ENCODE assay signal across 31 cellular contexts in the genomic region with DNA sequence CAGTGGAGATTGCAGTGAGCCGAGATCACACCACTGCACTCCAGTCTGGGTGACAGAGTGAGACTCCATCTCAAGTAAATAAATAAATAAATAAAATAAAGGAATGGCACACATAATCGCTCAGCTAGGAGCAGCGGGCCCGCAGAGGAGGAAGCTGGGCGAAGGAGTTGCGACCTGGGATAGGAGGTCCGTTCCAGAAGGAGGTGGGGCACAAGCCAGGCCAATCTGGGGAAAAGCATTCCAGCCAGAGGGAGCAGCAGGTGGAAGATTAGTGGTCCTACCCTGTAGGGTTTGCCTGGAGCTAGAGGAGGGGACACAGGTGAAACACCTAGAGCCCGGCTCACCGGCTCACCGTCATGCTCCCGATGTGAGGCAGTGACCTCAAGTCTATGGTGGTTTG.
"Had no signal": no experiment of that assay in that cellular context is flagged by ENCODE, and none has a peak within 500 bp of the region (broad histone marks: within the 10 kb centered on the region; RNA-seq: fewer than 3 reads in every experiment).

No MANE protein-coding gene starts in this region.

- H3K4me1 ChIP-seq: adrenal gland, colonic mucosa, right lobe of liver, uterus had no signal

- H3K27ac ChIP-seq: adrenal gland, body of pancreas, colonic mucosa, dorsolateral prefrontal cortex, hepatocyte, right lobe of liver, thoracic aorta, uterus had no signal

- H3K36me3 Mint-ChIP-seq: activated CD4-positive, alpha-beta memory T cell treated with anti-CD3 and anti-CD28 coated beads for 36 hours; activated naive CD8-positive, alpha-beta T cell treated with anti-CD3 and anti-CD28 coated beads for 36 hours; memory B cell; naive thymus-derived CD8-positive, alpha-beta T cell had no signal

- H2AFZ ChIP-seq: hepatocyte had no signal

- H3K4me3 Mint-ChIP-seq: activated CD4-positive, alpha-beta memory T cell treated with anti-CD3 and anti-CD28 coated beads for 36 hours; activated CD4-positive, alpha-beta T cell treated with anti-CD3 and anti-CD28 coated beads, Interleukin-2, amount 10 ng/mL, durations not matched to agents 24 days and 14 days; activated naive CD4-positive, alpha-beta T cell treated with anti-CD3 and anti-CD28 coated beads for 36 hours; activated naive CD8-positive, alpha-beta T cell treated with anti-CD3 and anti-CD28 coated beads for 36 hours; activated T-helper 1 cell treated with anti-CD3 and anti-CD28 coated beads, Interleukin-12 subunit alpha, Interleukin-12 subunit beta, Interleukin-2, Interleukin-4 antibody, amounts not matched to agents 30 ng/mL and 10 ng/mL and 1 ng/mL, durations not matched to agents 14 hours and 24 hours and 36 hours; memory B cell; naive thymus-derived CD8-positive, alpha-beta T cell; neural crest cell; T-helper 1 cell treated with Interleukin-12 subunit alpha and Interleukin-12 subunit beta and Interleukin-4 antibody, amounts not matched to agents 30 μg/mL and 1 μg/mL, for 36 hours had no signal

- ATAC-seq: naive thymus-derived CD8-positive, alpha-beta T cell; stimulated activated naive CD8-positive, alpha-beta T cell treated with anti-CD3 and anti-CD28 coated beads, Interleukin-15, Interleukin-2, amounts not matched to agents 100 U/mL and 50 U/mL, for 24 hours had no signal

- H3K27ac Mint-ChIP-seq: activated CD4-positive, alpha-beta memory T cell treated with anti-CD3 and anti-CD28 coated beads for 36 hours; activated CD4-positive, alpha-beta T cell treated with anti-CD3 and anti-CD28 coated beads, Interleukin-2, amount 10 ng/mL, durations not matched to agents 24 days and 14 days; activated naive CD4-positive, alpha-beta T cell treated with anti-CD3 and anti-CD28 coated beads for 36 hours; activated naive CD8-positive, alpha-beta T cell treated with anti-CD3 and anti-CD28 coated beads for 36 hours; activated T-helper 1 cell treated with anti-CD3 and anti-CD28 coated beads, Interleukin-12 subunit alpha, Interleukin-12 subunit beta, Interleukin-2, Interleukin-4 antibody, amounts not matched to agents 30 ng/mL and 10 ng/mL and 1 ng/mL, durations not matched to agents 14 hours and 24 hours and 36 hours; memory B cell; naive thymus-derived CD8-positive, alpha-beta T cell; T-helper 1 cell treated with Interleukin-12 subunit alpha and Interleukin-12 subunit beta and Interleukin-4 antibody, amounts not matched to agents 30 μg/mL and 1 μg/mL, for 36 hours had no signal

- H3K36me3 ChIP-seq: adrenal gland, colonic mucosa, gastrocnemius medialis, right lobe of liver, thoracic aorta, uterus had no signal

- H3K4me1 Mint-ChIP-seq: activated CD4-positive, alpha-beta T cell treated with anti-CD3 and anti-CD28 coated beads, Interleukin-2, amount 10 ng/mL, durations not matched to agents 24 days and 14 days; activated naive CD8-positive, alpha-beta T cell treated with anti-CD3 and anti-CD28 coated beads for 36 hours had no signal

- H3K9me3 ChIP-seq: adrenal gland, body of pancreas, colonic mucosa, gastrocnemius medialis, right lobe of liver, thoracic aorta, uterus had no signal

- H3K27me3 ChIP-seq: body of pancreas, colonic mucosa, gastrocnemius medialis, right lobe of liver, uterus had no signal

- H3K9me3 Mint-ChIP-seq: activated CD4-positive, alpha-beta memory T cell treated with anti-CD3 and anti-CD28 coated beads for 36 hours; activated naive CD4-positive, alpha-beta T cell treated with anti-CD3 and anti-CD28 coated beads for 36 hours; activated naive CD8-positive, alpha-beta T cell treated with anti-CD3 and anti-CD28 coated beads for 36 hours; naive thymus-derived CD8-positive, alpha-beta T cell; neural crest cell had no signal

- DNase-seq: activated CD4-positive, alpha-beta memory T cell treated with anti-CD3 and anti-CD28 coated beads for 36 hours; activated CD4-positive, alpha-beta T cell treated with anti-CD3 and anti-CD28 coated beads, Interleukin-2, amount 10 ng/mL, durations not matched to agents 24 days and 14 days; activated CD4-positive, CD25-positive, alpha-beta regulatory T cell treated with anti-CD3 and anti-CD28 coated beads, Interleukin-2, amount 50 U/mL, for 72 hours; activated CD8-positive, alpha-beta memory T cell treated with anti-CD3 and anti-CD28 coated beads, Interleukin-2, amount 50 U/mL, for 4 hours; activated effector memory CD4-positive, alpha-beta T cell treated with anti-CD3 and anti-CD28 coated beads, Interleukin-2, amount 50 U/mL, for 16 hours; activated naive CD4-positive, alpha-beta T cell treated with anti-CD3 and anti-CD28 coated beads for 36 hours; activated naive CD8-positive, alpha-beta T cell treated with anti-CD3 and anti-CD28 coated beads for 36 hours; activated T-cell treated with anti-CD3 and anti-CD28 coated beads, Interleukin-2, amount 50 U/mL, for 1 hour; adrenal gland; aorta; body of pancreas; cerebellar nuclear complex; dorsolateral prefrontal cortex; effector memory CD4-positive, alpha-beta T cell; erythroblast; left cardiac atrium; naive thymus-derived CD8-positive, alpha-beta T cell; right lobe of liver; stimulated activated CD4-positive, alpha-beta T cell treated with anti-CD3 and anti-CD28 coated beads, Interleukin-2, amount 100 ng/mL, for 48 hours; stimulated activated naive CD8-positive, alpha-beta T cell treated with anti-CD3 and anti-CD28 coated beads, Interleukin-15, Interleukin-2, amounts not matched to agents 100 U/mL and 50 U/mL, for 24 hours; T-helper 9 cell; trophoblast cell; uterus had no signal

- H3K4me3 ChIP-seq: adrenal gland, body of pancreas, colonic mucosa, dorsolateral prefrontal cortex, gastrocnemius medialis, hepatocyte, right lobe of liver, thoracic aorta, uterus had no signal
